In genomic region chr4:85452073-85452764, GRCh38 we compare ENCODE assay signal across 18 cellular contexts. TPM values are rescaled to one million over a fixed set of nuclear protein-coding genes. Genes with fewer than 3 reads are reported as not detected.
"Had no signal": no experiment of that assay in that cellular context is flagged by ENCODE, and none has a peak within 500 bp of the region (broad histone marks: within the 10 kb centered on the region; RNA-seq: fewer than 3 reads in every experiment).

No MANE protein-coding gene starts in this region.

- H3K36me3 Mint-ChIP-seq: activated naive CD4-positive, alpha-beta T cell treated with anti-CD3 and anti-CD28 coated beads, Interleukin-2, amount 50 U/mL, for 24 hours; naive thymus-derived CD8-positive, alpha-beta T cell had no signal

- DNase-seq: activated CD4-positive, CD25-positive, alpha-beta regulatory T cell treated with anti-CD3 and anti-CD28 coated beads, Interleukin-2, amount 50 U/mL, for 72 hours; activated gamma-delta T cell; activated T-cell treated with anti-CD3 and anti-CD28 coated beads, Interleukin-2, amount 50 U/mL, for 72 hours; adrenal gland; erythroblast; heart right ventricle; left ventricle myocardium inferior; naive thymus-derived CD8-positive, alpha-beta T cell; sigmoid colon; spleen; stimulated activated naive CD4-positive, alpha-beta T cell; thyroid gland had no signal

- H3K4me1 Mint-ChIP-seq: activated naive CD4-positive, alpha-beta T cell treated with anti-CD3 and anti-CD28 coated beads, Interleukin-2, amount 50 U/mL, for 24 hours had no signal

- H3K4me1 ChIP-seq: breast epithelium, parathyroid adenoma had no signal

- H3K9me3 Mint-ChIP-seq: activated naive CD4-positive, alpha-beta T cell treated with anti-CD3 and anti-CD28 coated beads, Interleukin-2, amount 50 U/mL, for 24 hours; activated T-cell treated with anti-CD3 and anti-CD28 coated beads, Interleukin-2, amount 50 U/mL, for 72 hours; naive thymus-derived CD8-positive, alpha-beta T cell had no signal

- H3K4me3 Mint-ChIP-seq: activated naive CD4-positive, alpha-beta T cell treated with anti-CD3 and anti-CD28 coated beads, Interleukin-2, amount 50 U/mL, for 24 hours; activated T-cell treated with anti-CD3 and anti-CD28 coated beads, Interleukin-2, amount 50 U/mL, for 72 hours; naive thymus-derived CD8-positive, alpha-beta T cell had no signal

- H3K4me3 ChIP-seq: adrenal gland, breast epithelium, coronary artery, heart right ventricle, left ventricle myocardium inferior, sigmoid colon, spleen, thyroid gland had no signal

- H3K27me3 Mint-ChIP-seq: activated naive CD4-positive, alpha-beta T cell treated with anti-CD3 and anti-CD28 coated beads, Interleukin-2, amount 50 U/mL, for 24 hours had no signal

- H3K9ac ChIP-seq: parathyroid adenoma had no signal

- H3K27me3 ChIP-seq: adrenal gland, breast epithelium, heart right ventricle, sigmoid colon, spleen, thyroid gland had no signal

- H3K27ac Mint-ChIP-seq: activated naive CD4-positive, alpha-beta T cell treated with anti-CD3 and anti-CD28 coated beads, Interleukin-2, amount 50 U/mL, for 24 hours; activated T-cell treated with anti-CD3 and anti-CD28 coated beads, Interleukin-2, amount 50 U/mL, for 72 hours; naive thymus-derived CD8-positive, alpha-beta T cell had no signal

- H2AFZ ChIP-seq: parathyroid adenoma had no signal

- ATAC-seq: activated T-cell treated with anti-CD3 and anti-CD28 coated beads, Interleukin-2, amount 50 U/mL, for 72 hours; heart right ventricle; naive thymus-derived CD8-positive, alpha-beta T cell had no signal

- H3K27ac ChIP-seq: adrenal gland, breast epithelium, coronary artery, heart right ventricle, left ventricle myocardium inferior, parathyroid adenoma, sigmoid colon, spleen, thyroid gland had no signal

- H3K79me2 ChIP-seq: parathyroid adenoma had no signal

- H3K9me3 ChIP-seq: adrenal gland, breast epithelium, sigmoid colon, thyroid gland had no signal

- H3K36me3 ChIP-seq: adrenal gland, breast epithelium, heart right ventricle, left ventricle myocardium inferior, sigmoid colon, spleen, thyroid gland had no signal

RNA-seq across cellular contexts. Expression of gene ARHGAP24, which starts 22.7 kb away (rescaled TPM):
- total RNA-seq: activated CD8-positive, alpha-beta memory T cell treated with anti-CD3 and anti-CD28 coated beads for 36 hours; activated T-cell treated with anti-CD3 and anti-CD28 coated beads, Interleukin-2, amount 50 U/mL, for 72 hours; T-helper 1 cell treated with Interleukin-12 subunit alpha and Interleukin-12 subunit beta and Interleukin-4 antibody, amounts not matched to agents 30 ng/mL and 1 ng/mL, for 36 hours had no signal
- polyA plus RNA-seq: naive thymus-derived CD8-positive, alpha-beta T cell had no signal
